ENCODE assay signal across 9 cellular contexts in genomic region chr3:12287727-12288465, GRCh38. TPM values are rescaled to one million over a fixed set of nuclear protein-coding genes. Genes with fewer than 3 reads are reported as not detected.
A peak's percentile ranks its signal among the peaks of the same experiment; 100 is the strongest.
DNase-seq lines count a peak whose midpoint lies in the region; ATAC-seq and TF ChIP-seq lines count a peak whose summit lies in the region.
"Had no signal": no experiment of that assay in that cellular context is flagged by ENCODE, and none has a peak within 500 bp of the region (broad histone marks: within the 10 kb centered on the region; RNA-seq: fewer than 3 reads in every experiment).

No MANE protein-coding gene starts in this region.

- H3K4me1 Mint-ChIP-seq in activated CD4-positive, alpha-beta memory T cell treated with anti-CD3 and anti-CD28 coated beads for 36 hours (ENCODE audit: low read depth), result peaks cover 10% of the 10 kb centered on the region

- intact Hi-C loops in activated CD4-positive, alpha-beta memory T cell treated with anti-CD3 and anti-CD28 coated beads for 36 hours (cut with micrococcal nuclease), result loop anchor here (5.0 kb wide), 2 partner anchors 151 to 184 kb away; no protein-coding TSS in a partner anchor
- intact Hi-C loops in Right ventricle myocardium superior (cut with DNase I), result loop anchor here (5.0 to 10.0 kb wide), 2 partner anchors 143 to 194 kb away; partner anchors contain the start of gene TSEN2
- intact Hi-C loops in posterior vena cava (cut with DNase I), result no loop called here

- TF ChIP-seq CTCF in GM20000 (IDR thresholded peaks at IDR 0.05; ENCODE audit: extremely low read depth, missing control alignments), result peak; percentile 1

- peak overlapping the region; percentile 43 for H3K4me3 Mint-ChIP-seq in activated CD4-positive, alpha-beta memory T cell treated with anti-CD3 and anti-CD28 coated beads for 36 hours

- peak; percentile 51 for DNase-seq in 8988T
- peak; percentile 70 for DNase-seq in GM20000 (ENCODE audit: low spot score)
- DNase-seq in activated CD4-positive, alpha-beta memory T cell treated with anti-CD3 and anti-CD28 coated beads for 36 hours, result peak; percentile 19
- peak; percentile 73 for DNase-seq in Right ventricle myocardium superior
- peak; percentile 86 for DNase-seq in posterior vena cava (ENCODE audit: low spot score)
- no peak for DNase-seq in COR-L47 (lab: John Stamatoyannopoulos, UW)
- DNase-seq in NCI-H2196 (lab: John Stamatoyannopoulos, UW; ENCODE audit: unreplicated experiment), result no peak
- no peak for DNase-seq in erythroblast (lab: John Stamatoyannopoulos, UW)

- ATAC-seq in Right ventricle myocardium superior (ENCODE audit: poor library complexity), result peak; percentile 92

- no peak overlapping the region for H3K27ac Mint-ChIP-seq in activated CD4-positive, alpha-beta memory T cell treated with anti-CD3 and anti-CD28 coated beads for 36 hours
- H3K27ac Mint-ChIP-seq: activated naive CD8-positive, alpha-beta T cell had no signal

- H3K27me3 Mint-ChIP-seq in activated CD4-positive, alpha-beta memory T cell treated with anti-CD3 and anti-CD28 coated beads for 36 hours, result peaks cover 43% of the 10 kb centered on the region

- no peak for TF ChIP-seq POLR2A in erythroblast (IDR thresholded peaks at IDR 0.05; ENCODE audit: low read length)

- no peaks in the 10 kb centered on the region for H3K9me3 Mint-ChIP-seq in activated CD4-positive, alpha-beta memory T cell treated with anti-CD3 and anti-CD28 coated beads for 36 hours

- H3K36me3 Mint-ChIP-seq in activated CD4-positive, alpha-beta memory T cell treated with anti-CD3 and anti-CD28 coated beads for 36 hours, result no peaks in the 10 kb centered on the region
- H3K36me3 Mint-ChIP-seq: activated naive CD8-positive, alpha-beta T cell had no signal

- CTCF ChIA-PET in activated CD4-positive, alpha-beta memory T cell treated with anti-CD3 and anti-CD28 coated beads for 36 hours (lab: Charles Lee), result interaction anchor here (0.6 to 1.2 kb wide), 3 partner anchors 101 to 266 kb away, joined by 3 to 4 read pairs (median 3); no protein-coding TSS in a partner anchor

- POLR2A ChIA-PET in activated CD4-positive, alpha-beta memory T cell treated with anti-CD3 and anti-CD28 coated beads for 36 hours (lab: Charles Lee), result no interaction called here

RNA-seq across cellular contexts. Expression of gene PPARG, which starts 1.0 kb away (rescaled TPM):
- 1 to 10 TPM; 2.7 TPM for total RNA-seq in activated CD4-positive, alpha-beta memory T cell treated with anti-CD3 and anti-CD28 coated beads for 36 hours
- total RNA-seq in Right ventricle myocardium superior (23.6 TPM), posterior vena cava (10 to 100 TPM; 11.2 to 15.4 TPM)

Comparison
In these comparisons a context has a peak if more than half of its experiments do, and no peak if none do; other contexts are left out.
1. DNase-seq: peak in 8988T (single experiment), GM20000 (single experiment), activated CD4-positive, alpha-beta memory T cell treated with anti-CD3 and anti-CD28 coated beads for 36 hours (single experiment), Right ventricle myocardium superior (single experiment) and posterior vena cava (single experiment); none in COR-L47 (single experiment), NCI-H2196 (single experiment) and erythroblast (0 of 2).
2. intact Hi-C loops: an anchor here in activated CD4-positive, alpha-beta memory T cell treated with anti-CD3 and anti-CD28 coated beads for 36 hours (5.0 kb wide) and Right ventricle myocardium superior (5.0 to 10.0 kb wide); none called in posterior vena cava.